Comparison of ENCODE assay signal across 8 cellular contexts in genomic region chr17:37488009-37488604, GRCh38. TPM values are rescaled to one million over a fixed set of nuclear protein-coding genes. Genes with fewer than 3 reads are reported as not detected.
A peak's percentile ranks its signal among the peaks of the same experiment; 100 is the strongest.
DNase-seq lines count a peak whose midpoint lies in the region; ATAC-seq and TF ChIP-seq lines count a peak whose summit lies in the region.

No MANE protein-coding gene starts in this region.

- no peaks in the 10 kb centered on the region for H3K9me3 ChIP-seq in suprapubic skin

- TF ChIP-seq CTCF in choroid plexus epithelial cell (conservative IDR thresholded peaks at IDR 0.05; ENCODE audit: low read depth, low read length) (no peak), suprapubic skin (IDR thresholded peaks at IDR 0.05) (no peak)

- H3K4me3 ChIP-seq in choroid plexus epithelial cell (ENCODE audit: low read depth, low read length) (peak overlapping the region; percentile 79), suprapubic skin (peak overlapping the region; percentile 93)

- peak; percentile 9 for DNase-seq in COR-L47 (lab: John Stamatoyannopoulos, UW)
- peak; percentile 66 for DNase-seq in HuH-7.5 (ENCODE audit: low spot score)
- peak; percentile 82 for DNase-seq in RKO (ENCODE audit: low spot score)
- peak; percentile 98 for DNase-seq in choroid plexus epithelial cell (ENCODE audit: low read depth)
- no peak for DNase-seq in left lobe of liver (ENCODE audit: low spot score)
- DNase-seq in suprapubic skin (ENCODE audit: low spot score in 2 of 2), result no peak
- DNase-seq in activated CD4-positive, CD25-positive, alpha-beta regulatory T cell (lab: John Stamatoyannopoulos, UW), result no peak

- ATAC-seq in left lobe of liver (peak; percentile 32), GM18870 (IDR thresholded peaks at IDR 0.05; ENCODE audit: unreplicated experiment) (no peak)

- peaks cover 68% of the 10 kb centered on the region for H3K4me1 ChIP-seq in suprapubic skin

- no peaks in the 10 kb centered on the region for H3K27me3 ChIP-seq in suprapubic skin

- TF ChIP-seq POLR2A in suprapubic skin (IDR thresholded peaks at IDR 0.05), result no peak

- peak overlapping the region; percentile 99 for H3K27ac ChIP-seq in suprapubic skin

- H3K36me3 ChIP-seq in suprapubic skin, result no peaks in the 10 kb centered on the region

- WGBS in suprapubic skin, result 19% methylated on average over 7 of the region's 7 CpGs

- TF ChIP-seq EP300 in suprapubic skin (IDR thresholded peaks at IDR 0.05), result no peak

RNA-seq across cellular contexts. Expression of gene DUSP14, which starts 1.6 kb away (rescaled TPM):
- total RNA-seq in left lobe of liver, result 10.6 TPM
- total RNA-seq in suprapubic skin, result 100 to 1,000 TPM in 1 of 4 donors, 10 to 100 TPM in 3; 31.4 to 107 (median 68.5) TPM

Comparison
In these comparisons a context has a peak if more than half of its experiments do, and no peak if none do; other contexts are left out.
1. DNase-seq: peak in COR-L47 (single experiment), HuH-7.5 (single experiment), RKO (single experiment) and choroid plexus epithelial cell (single experiment); none in left lobe of liver (single experiment), suprapubic skin (0 of 2) and activated CD4-positive, CD25-positive, alpha-beta regulatory T cell (0 of 4).